Comparison of ENCODE assay signal across 18 cellular contexts in genomic region chr9:131082774-131083512, GRCh38. TPM values are rescaled to one million over a fixed set of nuclear protein-coding genes. Genes with fewer than 3 reads are reported as not detected.
A peak's percentile ranks its signal among the peaks of the same experiment; 100 is the strongest.
DNase-seq lines count a peak whose midpoint lies in the region; ATAC-seq, FAIRE-seq and TF ChIP-seq lines count a peak whose summit lies in the region.
"Had no signal": no experiment of that assay in that cellular context is flagged by ENCODE, and none has a peak within 500 bp of the region (broad histone marks: within the 10 kb centered on the region; RNA-seq: fewer than 3 reads in every experiment).

No MANE protein-coding gene starts in this region.

- H3K36me3 Mint-ChIP-seq in immature natural killer cell, result no peaks in the 10 kb centered on the region

- POLR2A ChIA-PET in K562 (lab: Yijun Ruan, JAX), result interaction anchor here (0.5 to 99.3 kb wide), 4 partner anchors 14 to 140 kb away, joined by 3 to 3336 read pairs (median 1670); partner anchors contain the start of genes AIF1L and NUP214

- intact Hi-C loops in K562 (cut with micrococcal nuclease) (no loop called here), head of caudate nucleus (cut with DNase I) (no loop called here), esophagus muscularis mucosa (cut with DNase I) (no loop called here)

- in situ Hi-C loops in K562 (cut with MboI), result no loop called here

- peaks cover 0 to 14% (median 3%) of the 10 kb centered on the region in 3 donors for H3K27me3 Mint-ChIP-seq in immature natural killer cell (ENCODE audit: low read depth in 3 of 3)

- H3K4me3 ChIP-seq in K562 (no peak overlapping the region), keratinocyte (ENCODE audit: control insufficient read depth in 2 of 3, extremely low read depth in 1 of 3, insufficient read depth in 2 of 3, low read depth in 1 of 3, low read length in 3 of 3) (no peak overlapping the region), esophagus muscularis mucosa (no peak overlapping the region)
- H3K4me3 ChIP-seq: SJSA1 had no signal

- H3K4me1 ChIP-seq in K562 (replicated peaks in 1 of 2; ENCODE audit: control insufficient read depth in 2 of 2, insufficient read depth in 2 of 2, low read length in 2 of 2) (peaks cover 0 to 18% of the 10 kb centered on the region in 2 experiments; a peak in 2 of 5 replicates), keratinocyte (ENCODE audit: control insufficient read depth, extremely low read depth, insufficient read depth, low read length) (peaks cover 11% of the 10 kb centered on the region), esophagus muscularis mucosa (peaks cover 0 to 5% (median 0%) of the 10 kb centered on the region in 4 donors)
- H3K4me1 ChIP-seq: SJSA1 had no signal

- no peak for TF ChIP-seq EP300 in K562 (IDR thresholded peaks at IDR 0.05; ENCODE audit: low read length)
- TF ChIP-seq EP300 in esophagus muscularis mucosa (IDR thresholded peaks at IDR 0.05), result no peak

- no peak overlapping the region for H2AFZ ChIP-seq in K562 (ENCODE audit: low read depth, low read length)
- no peak overlapping the region for H2AFZ ChIP-seq in keratinocyte (ENCODE audit: control insufficient read depth, low read length)

- dilution Hi-C loops in keratinocyte (cut with MboI; ENCODE audit: extremely low pct_ligation_motif_present, low sequenced_read_pairs), result no loop called here

- H3K4me1 Mint-ChIP-seq in immature natural killer cell, result no peaks in the 10 kb centered on the region

- DNase-seq in A172 (ENCODE audit: low spot score) (peak; percentile 14), LoVo (ENCODE audit: low spot score) (peak; percentile 45), K562 (ENCODE audit: extremely low read depth in 1 of 4, low spot score in 3 of 4) (peak in 2 of 4 experiments; percentile 64 to 69), keratinocyte (ENCODE audit: low read depth, low spot score) (peak; percentile 7), immature natural killer cell (no peak), head of caudate nucleus (no peak), esophagus muscularis mucosa (ENCODE audit: extremely low spot score) (no peak)
- DNase-seq: C1 segment of cervical spinal cord, DMS79, NCI-H1048, NCI-H1436, NCI-H1930, NCI-H226, NCI-H524 had no signal

- H3K9ac ChIP-seq in K562 (ENCODE audit: insufficient read depth in 1 of 2, low read depth in 2 of 2, low read length in 2 of 2) (no peak overlapping the region), keratinocyte (ENCODE audit: control insufficient read depth, extremely low read depth, insufficient read depth, low read length) (no peak overlapping the region)

- CTCF ChIA-PET in K562 (lab: Yijun Ruan, JAX; ENCODE audit: low intra/inter-chr PET ratio), result no interaction called here

- ATAC-seq in K562, result peak; percentile 3

- FAIRE-seq in K562 (lab: Jason Lieb, UNC) (no peak), keratinocyte (lab: Jason Lieb, UNC) (no peak)
- FAIRE-seq: D721Med, GM12892, GM18507 had no signal

- H3K27me3 ChIP-seq in K562 (ENCODE audit: control insufficient read depth in 2 of 2, insufficient read depth in 2 of 2, low read length in 2 of 2) (peaks cover 86 to 96% of the 10 kb centered on the region in 2 experiments), keratinocyte (ENCODE audit: control insufficient read depth, extremely low read depth, insufficient read depth, low read length) (peaks cover 14% of the 10 kb centered on the region), esophagus muscularis mucosa (peaks cover 0 to 26% (median 0%) of the 10 kb centered on the region in 4 donors)

- H3K4me3 Mint-ChIP-seq in immature natural killer cell, result no peak overlapping the region

- H3K79me2 ChIP-seq in K562 (ENCODE audit: control insufficient read depth, insufficient read depth, low read length) (no peaks in the 10 kb centered on the region), keratinocyte (ENCODE audit: control insufficient read depth, insufficient read depth, low read length) (no peaks in the 10 kb centered on the region)

- no TSS peak for BruUV-seq in K562 (replicated peaks; lab: Mats Ljungman, UMichigan)

- H3K4me2 ChIP-seq in K562 (ENCODE audit: insufficient read depth, low read length) (no peak overlapping the region), keratinocyte (ENCODE audit: control insufficient read depth, extremely low read depth, insufficient read depth, low read depth, low read length) (peak overlapping the region; percentile 7)

- H3K9me3 ChIP-seq in K562 (replicated peaks; ENCODE audit: control insufficient read depth, insufficient read depth, low read depth, low read length) (no peaks in the 10 kb centered on the region), keratinocyte (ENCODE audit: control insufficient read depth, low read depth, low read length) (no peaks in the 10 kb centered on the region), esophagus muscularis mucosa (no peaks in the 10 kb centered on the region)
- H3K9me3 ChIP-seq: SJSA1 had no signal

- no peak for TF ChIP-seq RAD21 in K562 (CRISPR knock-in tag; conservative IDR thresholded peaks at IDR 0.05 in 1 of 2, IDR thresholded peaks at IDR 0.05 in 1 of 2)

- H4K20me1 ChIP-seq in K562 (replicated peaks; ENCODE audit: control insufficient read depth, insufficient read depth, low read length), result peaks cover 52% of the 10 kb centered on the region
- H4K20me1 ChIP-seq in keratinocyte (ENCODE audit: control insufficient read depth, extremely low read depth, insufficient read depth, low read length), result no peaks in the 10 kb centered on the region

- TF ChIP-seq POLR2A in K562 (conservative IDR thresholded peaks at IDR 0.05) (no peak), esophagus muscularis mucosa (IDR thresholded peaks at IDR 0.05; ENCODE audit: low read depth) (no peak)

- H3K27ac Mint-ChIP-seq in immature natural killer cell, result no peak overlapping the region

- H3K36me3 ChIP-seq in K562 (ENCODE audit: control insufficient read depth, insufficient read depth, low read length) (no peaks in the 10 kb centered on the region), keratinocyte (ENCODE audit: control insufficient read depth in 2 of 2, extremely low read depth in 1 of 2, insufficient read depth in 2 of 2, low read length in 2 of 2) (no peaks in the 10 kb centered on the region), esophagus muscularis mucosa (no peaks in the 10 kb centered on the region)
- H3K36me3 ChIP-seq: SJSA1 had no signal

- WGBS in K562 (ENCODE audit: insufficient coverage, low coverage, missing lambda C conversion rate), result 3% methylated on average over 11 of the region's 11 CpGs
- WGBS in esophagus muscularis mucosa, result 67% methylated on average over 9 of the region's 11 CpGs

- no peaks in the 10 kb centered on the region for H3K9me3 Mint-ChIP-seq in immature natural killer cell

- TF ChIP-seq CTCF in K562 (IDR thresholded peaks at IDR 0.05 in 2 of 3, conservative IDR thresholded peaks at IDR 0.05 in 1 of 3; ENCODE audit: insufficient read depth in 2 of 3, low read depth in 1 of 3, low read length in 3 of 3) (no peak), keratinocyte (optimal IDR thresholded peaks at IDR 0.05 in 1 of 3, IDR thresholded peaks at IDR 0.05 in 1 of 3, conservative IDR thresholded peaks at IDR 0.05 in 1 of 3; ENCODE audit: extremely low read depth in 1 of 3, insufficient read depth in 2 of 3, low read length in 3 of 3) (peak in 1 of 3 experiments; percentile 7), esophagus muscularis mucosa (IDR thresholded peaks at IDR 0.05) (no peak)

- H3K9me1 ChIP-seq in K562 (ENCODE audit: control insufficient read depth, insufficient read depth, low read length), result peaks cover 8% of the 10 kb centered on the region
- no peaks in the 10 kb centered on the region for H3K9me1 ChIP-seq in keratinocyte (ENCODE audit: control insufficient read depth, extremely low read depth, insufficient read depth, low read length)

- no peak overlapping the region for H3K27ac ChIP-seq in K562 (ENCODE audit: extremely low read depth, low read depth, low read length)
- H3K27ac ChIP-seq in keratinocyte (ENCODE audit: control insufficient read depth, insufficient read depth, low read length), result no peak overlapping the region
- H3K27ac ChIP-seq in esophagus muscularis mucosa (replicated peaks in 1 of 4), result no peak overlapping the region
- H3K27ac ChIP-seq: SJSA1 had no signal

RNA-seq across cellular contexts. Expression of gene AIF1L, which starts 13.4 kb away (rescaled TPM):
- total RNA-seq in A172 (2014; rRNA removed; shearing (Covaris generic)), result 1.4 and 5.2 TPM in 2 replicates
- total RNA-seq in K562 (2011; cell fraction: chromatin; rRNA removed; ENCODE audit: low replicate concordance), result 2.2 and 5.3 TPM in 2 replicates
- 2.8 and 4.3 TPM in 2 replicates for total RNA-seq in K562 (2011; cell fraction: nucleolus; rRNA removed)
- 4.3 and 5.2 TPM in 2 replicates for total RNA-seq in K562 (2011; cell fraction: nucleoplasm; rRNA removed)
- total RNA-seq in K562 (2014; rRNA removed) (0.86 and 1.1 TPM in 2 replicates), K562 (2014; rRNA removed; fragmentation: Illumina TruSeq; extraction: Trizol) (1.3 and 1.5 TPM in 2 replicates), K562 (2015; rRNA removed; fragmentation: Illumina TruSeq; extraction: Trizol) (0.68 and 0.76 TPM in 2 replicates), K562 (2021) (1.7 and 2.0 TPM in 2 replicates), esophagus muscularis mucosa (10 to 100 TPM in 3 of 4 donors, 1 to 10 TPM in 1; 9.1 to 24.8 (median 19.3) TPM)
- polyA plus RNA-seq in K562 (2011; rRNA removed) (5.9 and 9.1 TPM in 2 replicates), K562 (2014; fragmentation: Illumina TruSeq; extraction: Trizol) (2.3 and 2.6 TPM in 2 replicates), K562 (2014; fragmentation: Nextera tagmentation; extraction: Ambion mirVana) (under 1 TPM; 0.34 to 0.77 TPM), K562 (2014; rRNA removed) (1.6 TPM in 2 replicates), keratinocyte (1.0 to 2.6 TPM (median 1.5 TPM) in 3 replicates), immature natural killer cell (not detected)
- polyA plus RNA-seq in K562 (2011; cell fraction: cytosol; rRNA removed), result 4.5 and 4.9 TPM in 2 replicates
- polyA plus RNA-seq in K562 (2011; cell fraction: nucleus; rRNA removed), result 3.3 and 4.2 TPM in 2 replicates
- polyA plus RNA-seq in K562 (2012), result 2.7 and 2.8 TPM in 2 replicates
- polyA minus RNA-seq in K562 (2011; rRNA and poly(A)+ RNA removed), result 6.6 and 8.9 TPM in 2 replicates
- polyA minus RNA-seq in K562 (2011; cell fraction: cytosol; rRNA and poly(A)+ RNA removed), result 1.5 and 4.4 TPM in 2 replicates
- polyA minus RNA-seq in K562 (2011; cell fraction: nucleus; rRNA and poly(A)+ RNA removed), result 1.1 and 1.9 TPM in 2 replicates
- 6.5 TPM for polyA plus RNA-seq in keratinocyte (2011; ENCODE audit: low read depth)
- 1.4 and 1.7 TPM in 2 replicates for polyA plus RNA-seq in keratinocyte (2011; cell fraction: cytosol; rRNA removed)
- polyA plus RNA-seq in keratinocyte (2011; cell fraction: nucleus; rRNA removed), result 3.8 TPM in 2 replicates
- 0.60 and 5.8 TPM in 2 replicates for polyA plus RNA-seq in keratinocyte (2012; ENCODE audit: low replicate concordance)
- polyA minus RNA-seq in keratinocyte, result 0.72 to 3.0 TPM (median 1.1 TPM) in 3 replicates
- polyA minus RNA-seq in keratinocyte (2011; cell fraction: cytosol; rRNA and poly(A)+ RNA removed), result 0.77 TPM
- 0.32 TPM in 1 of 2 replicates, not detected in the other for polyA minus RNA-seq in keratinocyte (2011; cell fraction: nucleus; rRNA and poly(A)+ RNA removed)

RNA-seq across cellular contexts. Expression of gene NUP214, which starts 42.4 kb away (rescaled TPM):
- total RNA-seq in A172 (2014; rRNA removed; shearing (Covaris generic)), result 6.1 and 16.2 TPM in 2 replicates
- total RNA-seq in K562 (2011; cell fraction: chromatin; rRNA removed; ENCODE audit: low replicate concordance), result 1,024 and 1,416 TPM in 2 replicates
- 573 and 642 TPM in 2 replicates for total RNA-seq in K562 (2011; cell fraction: nucleolus; rRNA removed)
- 885 and 1,103 TPM in 2 replicates for total RNA-seq in K562 (2011; cell fraction: nucleoplasm; rRNA removed)
- total RNA-seq in K562 (2014; rRNA removed) (62.4 and 102 TPM in 2 replicates), K562 (2014; rRNA removed; fragmentation: Illumina TruSeq; extraction: Trizol) (123 and 134 TPM in 2 replicates), K562 (2015; rRNA removed; fragmentation: Illumina TruSeq; extraction: Trizol) (133 and 136 TPM in 2 replicates), K562 (2021) (332 and 336 TPM in 2 replicates), esophagus muscularis mucosa (10 to 100 TPM; 26.4 to 36.2 (median 28.7) TPM)
- polyA plus RNA-seq in K562 (2011; rRNA removed) (56.9 and 113 TPM in 2 replicates), K562 (2014; fragmentation: Illumina TruSeq; extraction: Trizol) (207 and 246 TPM in 2 replicates), K562 (2014; fragmentation: Nextera tagmentation; extraction: Ambion mirVana) (10 to 100 TPM; 78.9 to 81.6 TPM), K562 (2014; rRNA removed) (97.1 and 106 TPM in 2 replicates), keratinocyte (4.7 to 7.3 TPM (median 6.4 TPM) in 3 replicates), immature natural killer cell (10 to 100 TPM in 1 of 3 donors, 1 to 10 TPM in 2; 4.9 to 20.1 (median 9.9) TPM)
- 104 and 108 TPM in 2 replicates for polyA plus RNA-seq in K562 (2011; cell fraction: cytosol; rRNA removed)
- polyA plus RNA-seq in K562 (2011; cell fraction: nucleus; rRNA removed), result 257 and 304 TPM in 2 replicates
- polyA plus RNA-seq in K562 (2012), result 133 and 153 TPM in 2 replicates
- polyA minus RNA-seq in K562 (2011; rRNA and poly(A)+ RNA removed), result 271 and 342 TPM in 2 replicates
- polyA minus RNA-seq in K562 (2011; cell fraction: cytosol; rRNA and poly(A)+ RNA removed), result 256 and 329 TPM in 2 replicates
- 324 and 515 TPM in 2 replicates for polyA minus RNA-seq in K562 (2011; cell fraction: nucleus; rRNA and poly(A)+ RNA removed)
- polyA plus RNA-seq in keratinocyte (2011; ENCODE audit: low read depth), result 19.6 TPM
- 8.0 and 8.9 TPM in 2 replicates for polyA plus RNA-seq in keratinocyte (2011; cell fraction: cytosol; rRNA removed)
- polyA plus RNA-seq in keratinocyte (2011; cell fraction: nucleus; rRNA removed), result 32.0 and 45.4 TPM in 2 replicates
- 17.0 and 18.7 TPM in 2 replicates for polyA plus RNA-seq in keratinocyte (2012; ENCODE audit: low replicate concordance)
- polyA minus RNA-seq in keratinocyte, result 14.4 to 50.3 TPM (median 18.9 TPM) in 3 replicates
- polyA minus RNA-seq in keratinocyte (2011; cell fraction: cytosol; rRNA and poly(A)+ RNA removed), result 15.0 TPM
- 31.1 and 47.2 TPM in 2 replicates for polyA minus RNA-seq in keratinocyte (2011; cell fraction: nucleus; rRNA and poly(A)+ RNA removed)

Comparison
In these comparisons a context has a peak if more than half of its experiments do, and no peak if none do; other contexts are left out.
1. DNase-seq: peak in A172 (single experiment), LoVo (single experiment) and keratinocyte (single experiment); none in immature natural killer cell (0 of 3), head of caudate nucleus (0 of 42) and esophagus muscularis mucosa (single experiment).